ENCODE assay signal across 23 cellular contexts in genomic region chr6:128713461-128713860, GRCh38.
A peak's percentile ranks its signal among the peaks of the same experiment; 100 is the strongest.
DNase-seq lines count a peak whose midpoint lies in the region; ATAC-seq, FAIRE-seq and TF ChIP-seq lines count a peak whose summit lies in the region.
"Had no signal": no experiment of that assay in that cellular context is flagged by ENCODE, and none has a peak within 500 bp of the region (broad histone marks: within the 10 kb centered on the region; RNA-seq: fewer than 3 reads in every experiment).

No MANE protein-coding gene starts in this region.

- ATAC-seq in HG03095 (IDR thresholded peaks at IDR 0.05; ENCODE audit: unreplicated experiment) = no peak
- ATAC-seq: gastrocnemius medialis; natural killer cell; stimulated activated naive B cell treated with anti-CD40 and anti-IgM and Interleukin-4, amounts not matched to agents 10 μg/mL and 1 μg/mL and 100 μg/mL, for 72 hours; T-cell had no signal

- DNase-seq in D721Med (ENCODE audit: insufficient read length, low spot score) (no peak), SK-N-MC (ENCODE audit: low read depth, low spot score) (no peak), fibroblast of pulmonary artery (ENCODE audit: low read depth) (peak; percentile 11), renal cortical epithelial cell (ENCODE audit: low read depth) (peak; percentile 37), SW 1271 (lab: John Stamatoyannopoulos, UW) (no peak), uterus (no peak), T-helper 1 cell (no peak)
- DNase-seq: activated CD4-positive, alpha-beta T cell treated with anti-CD3 and anti-CD28 coated beads, Interleukin-2, amount 10 ng/mL, durations not matched to agents 24 days and 14 days; brain microvascular endothelial cell; colonic mucosa; gastrocnemius medialis; MG63; natural killer cell; NCI-H1436; NCI-H526; sigmoid colon; stimulated activated CD4-positive, alpha-beta T cell treated with anti-CD3 and anti-CD28 coated beads, Interleukin-1b, Interleukin-23, amount 100 ng/mL, for 48 hours; stimulated activated naive B cell treated with anti-CD40 and anti-IgM and Interleukin-4, amounts not matched to agents 10 μg/mL and 1 μg/mL and 100 μg/mL, for 72 hours; T-cell; testis had no signal

- no peak for TF ChIP-seq POLR2A in uterus (IDR thresholded peaks at IDR 0.05)

- no peak overlapping the region for H3K9ac ChIP-seq in SK-N-MC (ENCODE audit: insufficient read length)
- H3K9ac ChIP-seq: parathyroid adenoma had no signal

- H3K9me3 ChIP-seq in SK-N-MC (ENCODE audit: low read depth, low read length) (no peaks in the 10 kb centered on the region), uterus (no peaks in the 10 kb centered on the region)
- H3K9me3 ChIP-seq: colonic mucosa, gastrocnemius medialis, sigmoid colon, testis had no signal

- H3K36me3 ChIP-seq in SK-N-MC (ENCODE audit: insufficient read depth, low read length) = no peaks in the 10 kb centered on the region
- H3K36me3 ChIP-seq in uterus = no peaks in the 10 kb centered on the region
- H3K36me3 ChIP-seq: brain microvascular endothelial cell, colonic mucosa, gastrocnemius medialis, MG63, sigmoid colon had no signal

- H3K27ac ChIP-seq in SK-N-MC = no peak overlapping the region
- no peak overlapping the region for H3K27ac ChIP-seq in uterus
- H3K27ac ChIP-seq: brain microvascular endothelial cell, colonic mucosa, gastrocnemius medialis, HL-60, parathyroid adenoma, sigmoid colon, testis had no signal

- intact Hi-C loops in uterus (cut with DNase I; ENCODE audit: low total_unique reads) = no loop called here

- H3K4me1 ChIP-seq in uterus = no peaks in the 10 kb centered on the region
- H3K4me1 ChIP-seq: colonic mucosa, gastrocnemius medialis, parathyroid adenoma, testis had no signal

- FAIRE-seq in D721Med (lab: Jason Lieb, UNC) = peak; percentile 21

- H3K27me3 ChIP-seq in uterus = no peaks in the 10 kb centered on the region
- H3K27me3 ChIP-seq: brain microvascular endothelial cell, colonic mucosa, gastrocnemius medialis, MG63, sigmoid colon, testis had no signal

- TF ChIP-seq CTCF in D721Med (IDR thresholded peaks at IDR 0.05; ENCODE audit: insufficient read depth, missing control alignments) (no peak), fibroblast of pulmonary artery (IDR thresholded peaks at IDR 0.05; ENCODE audit: low read length, missing control alignments) (no peak), uterus (IDR thresholded peaks at IDR 0.05) (no peak)

- 0 out of 2 replicates have a peak overlapping the region, but pooled peaks have one; percentile 21 for H3K4me3 ChIP-seq in SK-N-MC
- no peak overlapping the region for H3K4me3 ChIP-seq in fibroblast of pulmonary artery (replicated peaks; ENCODE audit: low read depth, low read length)
- H3K4me3 ChIP-seq in uterus = no peak overlapping the region
- H3K4me3 ChIP-seq: colonic mucosa, gastrocnemius medialis, MG63, sigmoid colon, testis had no signal

Comparison
In these comparisons a context has a peak if more than half of its experiments do, and no peak if none do; other contexts are left out.
1. DNase-seq: peak in fibroblast of pulmonary artery (single experiment) and renal cortical epithelial cell (single experiment); none in D721Med (single experiment), SK-N-MC (single experiment), SW 1271 (0 of 2), uterus (0 of 2) and T-helper 1 cell (0 of 5).